11 cellular contexts compared by ENCODE assay signal in the genomic region with DNA sequence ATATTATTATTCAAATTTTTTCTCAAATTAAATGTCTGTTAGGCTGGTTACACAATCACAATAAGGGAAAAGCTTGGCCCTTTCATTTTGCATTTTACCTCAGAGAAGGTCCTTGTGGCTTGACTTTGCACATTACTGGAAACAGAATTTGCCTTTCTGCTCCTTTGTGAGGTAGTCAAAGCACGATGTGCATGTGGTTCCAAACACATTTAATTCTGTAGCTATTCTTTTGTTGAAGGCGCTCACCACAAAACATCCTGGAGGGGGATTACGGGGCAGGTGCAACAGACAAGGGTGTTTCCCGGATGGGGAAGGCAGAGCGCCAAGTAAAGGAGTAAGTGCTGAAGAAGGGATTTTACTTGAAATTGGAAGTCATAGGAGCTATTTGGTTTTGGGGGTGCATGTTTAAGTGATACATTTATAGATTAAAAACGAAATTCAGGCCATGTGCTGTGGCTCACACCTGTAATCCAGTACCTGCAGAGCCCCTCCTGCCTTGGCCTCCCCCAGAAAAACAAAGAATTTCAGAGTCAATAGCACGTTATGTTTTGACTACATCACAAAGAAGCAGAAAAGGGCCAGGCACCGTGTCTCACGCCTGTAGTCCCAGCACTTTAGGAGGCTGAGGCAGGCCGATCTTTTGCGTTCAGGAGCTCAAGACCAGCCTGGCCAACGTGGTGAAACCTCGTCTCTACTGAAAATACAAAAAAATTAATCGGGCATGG. TPM values are rescaled to one million over a fixed set of nuclear protein-coding genes. Genes with fewer than 3 reads are reported as not detected.
DNase-seq lines count a peak whose midpoint lies in the region; ATAC-seq, FAIRE-seq and TF ChIP-seq lines count a peak whose summit lies in the region.
"Had no signal": no experiment of that assay in that cellular context is flagged by ENCODE, and none has a peak within 500 bp of the region (broad histone marks: within the 10 kb centered on the region; RNA-seq: fewer than 3 reads in every experiment).

No MANE protein-coding gene starts in this region.

- ATAC-seq in HG02943 (IDR thresholded peaks at IDR 0.05; ENCODE audit: low read depth, unreplicated experiment) (peak; percentile 58), HepG2 (no peak)
- ATAC-seq in activated CD8-positive, alpha-beta T cell treated with anti-CD3 and anti-CD28 coated beads for 36 hours = peak; percentile 82

- TF ChIP-seq CTCF in activated CD8-positive, alpha-beta T cell treated with anti-CD3 and anti-CD28 coated beads for 36 hours (IDR thresholded peaks at IDR 0.05) = no peak
- TF ChIP-seq CTCF in HepG2 (CRISPR knock-in tag; IDR thresholded peaks at IDR 0.05) = no peak

- no TSS peak for BruUV-seq in HepG2 (replicated peaks; lab: Mats Ljungman, UMichigan)

- H3K9me3 ChIP-seq in HepG2 (ENCODE audit: low read length) = no peaks in the 10 kb centered on the region
- H3K9me3 ChIP-seq: BLaER1, stomach had no signal

- H3K4me2 ChIP-seq in HepG2 (ENCODE audit: low read depth, low read length) = no peak overlapping the region
- H3K4me2 ChIP-seq: BLaER1 had no signal

- H3K4me1 ChIP-seq in HepG2 (ENCODE audit: insufficient read depth, low read length) = peaks cover 17% of the 10 kb centered on the region
- H3K4me1 ChIP-seq: BLaER1, stomach had no signal

- in situ Hi-C loops in HepG2 (cut with HindIII; ENCODE audit: extremely low pct_ligation_motif_present, low pct_unique_long_range_greater_than_20kb) = no loop called here

- H3K27ac Mint-ChIP-seq in activated CD8-positive, alpha-beta T cell treated with anti-CD3 and anti-CD28 coated beads for 36 hours = peak overlapping the region; percentile 56
- H3K27ac Mint-ChIP-seq in stimulated activated naive CD8-positive, alpha-beta T cell treated with anti-CD3 and anti-CD28 coated beads, Interleukin-15, Interleukin-2, amounts not matched to agents 100 ng/mL and 50 ng/mL, for 24 hours = no peak overlapping the region

- H2AFZ ChIP-seq in HepG2 (ENCODE audit: low read length) = no peak overlapping the region

- peak overlapping the region; percentile 13 for H3K4me3 Mint-ChIP-seq in activated CD8-positive, alpha-beta T cell treated with anti-CD3 and anti-CD28 coated beads for 36 hours
- H3K4me3 Mint-ChIP-seq in stimulated activated naive CD8-positive, alpha-beta T cell treated with anti-CD3 and anti-CD28 coated beads, Interleukin-15, Interleukin-2, amounts not matched to agents 100 ng/mL and 50 ng/mL, for 24 hours = peak overlapping the region; percentile 0

- FAIRE-seq in HepG2 (lab: Jason Lieb, UNC) = no peak

- H3K9ac ChIP-seq in HepG2 (ENCODE audit: insufficient read depth, low read depth, low read length) = no peak overlapping the region
- H3K9ac ChIP-seq: BLaER1 had no signal

- CTCF ChIA-PET in activated CD8-positive, alpha-beta T cell treated with anti-CD3 and anti-CD28 coated beads for 36 hours (lab: Charles Lee) = interaction anchor here (1.0 to 2.9 kb wide), 5 partner anchors 12 to 97 kb away, joined by 3 to 14 read pairs (median 4); partner anchors contain the start of gene CNEP1R1
- CTCF ChIA-PET in HepG2 (lab: Yijun Ruan, JAX; ENCODE audit: low intra/inter-chr PET ratio, low total read pairs) = no interaction called here

- no peak overlapping the region for H3K27ac ChIP-seq in HepG2 (ENCODE audit: extremely low read length, insufficient read depth, low read length)
- H3K27ac ChIP-seq: BLaER1, stomach had no signal

- intact Hi-C loops in activated CD8-positive, alpha-beta T cell treated with anti-CD3 and anti-CD28 coated beads for 36 hours (cut with micrococcal nuclease) = no loop called here
- intact Hi-C loops in HepG2 (cut with micrococcal nuclease; ENCODE audit: unreplicated experiment) = no loop called here

- H3K27me3 ChIP-seq in HepG2 (ENCODE audit: control insufficient read depth in 1 of 2, insufficient read depth in 2 of 2, low read length in 2 of 2) = no peaks in the 10 kb centered on the region
- H3K27me3 ChIP-seq: BLaER1, stomach had no signal

- H3K79me2 ChIP-seq in HepG2 (ENCODE audit: insufficient read depth, low read length) = no peaks in the 10 kb centered on the region

- TF ChIP-seq EP300 in HepG2 (IDR thresholded peaks at IDR 0.05; ENCODE audit: low read depth in 2 of 2, low read length in 2 of 2) (no peak), HepG2 (CRISPR knock-in tag; IDR thresholded peaks at IDR 0.05; ENCODE audit: borderline replicate concordance) (no peak)

- no peaks in the 10 kb centered on the region for H4K20me1 ChIP-seq in HepG2 (ENCODE audit: insufficient read depth, low read length)
- H4K20me1 ChIP-seq: BLaER1 had no signal

- no peaks in the 10 kb centered on the region for H3K36me3 ChIP-seq in HepG2 (replicated peaks in 1 of 2; ENCODE audit: control insufficient read depth in 1 of 2, insufficient read depth in 2 of 2, low read length in 2 of 2)
- H3K36me3 ChIP-seq: BLaER1, stomach had no signal

- POLR2A ChIA-PET in activated CD8-positive, alpha-beta T cell treated with anti-CD3 and anti-CD28 coated beads for 36 hours (lab: Charles Lee) = interaction anchor here (0.6 to 1.6 kb wide), 4 partner anchors 30 to 97 kb away, joined by 3 to 5 read pairs (median 4); partner anchors contain the start of gene CNEP1R1
- POLR2A ChIA-PET in HepG2 (lab: Yijun Ruan, JAX) = interaction anchor here (0.9 kb wide), 1 partner anchor 10 kb away, joined by 4 read pairs; no protein-coding TSS in a partner anchor

- DNase-seq in activated T-cell treated with anti-CD3 and anti-CD28 coated beads for 1 hour (ENCODE audit: low read depth) (peak; percentile 2), DMS53 (lab: John Stamatoyannopoulos, UW) (no peak), HepG2 (ENCODE audit: low spot score) (no peak), middle frontal gyrus (ENCODE audit: extremely low spot score, low spot score) (no peak)
- no peak for DNase-seq in activated T-cell treated with anti-CD3 and anti-CD28 coated beads, Interleukin-2, amount 50 U/mL, for 1 hour
- peak; percentile 73 for DNase-seq in activated CD8-positive, alpha-beta T cell treated with anti-CD3 and anti-CD28 coated beads for 36 hours
- DNase-seq: effector CD4-positive, alpha-beta T cell; stomach had no signal

- no peaks in the 10 kb centered on the region for H3K27me3 Mint-ChIP-seq in activated CD8-positive, alpha-beta T cell treated with anti-CD3 and anti-CD28 coated beads for 36 hours
- H3K27me3 Mint-ChIP-seq in stimulated activated naive CD8-positive, alpha-beta T cell treated with anti-CD3 and anti-CD28 coated beads, Interleukin-15, Interleukin-2, amounts not matched to agents 100 ng/mL and 50 ng/mL, for 24 hours = no peaks in the 10 kb centered on the region

- H3K4me1 Mint-ChIP-seq in activated CD8-positive, alpha-beta T cell treated with anti-CD3 and anti-CD28 coated beads for 36 hours (ENCODE audit: low read depth) = peaks cover 13% of the 10 kb centered on the region
- peaks cover 15% of the 10 kb centered on the region for H3K4me1 Mint-ChIP-seq in stimulated activated naive CD8-positive, alpha-beta T cell treated with anti-CD3 and anti-CD28 coated beads, Interleukin-15, Interleukin-2, amounts not matched to agents 100 ng/mL and 50 ng/mL, for 24 hours (ENCODE audit: low read depth)

- H3K4me3 ChIP-seq in HepG2 (replicated peaks in 1 of 3; ENCODE audit: insufficient read depth in 1 of 3, low read depth in 2 of 3, low read length in 3 of 3) = no peak overlapping the region
- H3K4me3 ChIP-seq: BLaER1, stomach had no signal

- no peak for TF ChIP-seq POLR2A in HepG2 (IDR thresholded peaks at IDR 0.05; ENCODE audit: insufficient read depth in 1 of 2, low read depth in 2 of 2, low read length in 2 of 2)

- no peaks in the 10 kb centered on the region for H3K36me3 Mint-ChIP-seq in activated CD8-positive, alpha-beta T cell treated with anti-CD3 and anti-CD28 coated beads for 36 hours (ENCODE audit: low read depth)
- H3K36me3 Mint-ChIP-seq in stimulated activated naive CD8-positive, alpha-beta T cell treated with anti-CD3 and anti-CD28 coated beads, Interleukin-15, Interleukin-2, amounts not matched to agents 100 ng/mL and 50 ng/mL, for 24 hours (ENCODE audit: low read depth) = no peaks in the 10 kb centered on the region

- no peaks in the 10 kb centered on the region for H3K9me3 Mint-ChIP-seq in activated CD8-positive, alpha-beta T cell treated with anti-CD3 and anti-CD28 coated beads for 36 hours
- H3K9me3 Mint-ChIP-seq in stimulated activated naive CD8-positive, alpha-beta T cell treated with anti-CD3 and anti-CD28 coated beads, Interleukin-15, Interleukin-2, amounts not matched to agents 100 ng/mL and 50 ng/mL, for 24 hours = peaks cover 4% of the 10 kb centered on the region

- WGBS in HepG2 (ENCODE audit: low lambda C conversion rate) = 54% methylated on average over 14 of the region's 14 CpGs

- no peak for TF ChIP-seq RAD21 in HepG2 (CRISPR knock-in tag; IDR thresholded peaks at IDR 0.05)

RNA-seq across cellular contexts. Expression of gene TENT4B, which starts 31.2 kb away (rescaled TPM):
- total RNA-seq in activated CD8-positive, alpha-beta T cell treated with anti-CD3 and anti-CD28 coated beads for 36 hours = 10 to 100 TPM; 19.0 to 19.2 TPM
- 32.8 and 36.0 TPM in 2 replicates for total RNA-seq in HepG2 (2016; rRNA removed; fragmentation: Illumina TruSeq; extraction: Trizol)
- 2.9 and 4.3 TPM in 2 replicates for total RNA-seq in HepG2 (2016; cell fraction: cytosol; rRNA removed; fragmentation: Illumina TruSeq; extraction: Trizol; ENCODE audit: low read depth)
- total RNA-seq in HepG2 (2016; cell fraction: insoluble cytoplasmic fraction; rRNA removed; fragmentation: Illumina TruSeq; extraction: Trizol) = 32.0 and 35.5 TPM in 2 replicates
- total RNA-seq in HepG2 (2016; cell fraction: membrane; rRNA removed; fragmentation: Illumina TruSeq; extraction: Trizol) = 13.6 and 15.7 TPM in 2 replicates
- total RNA-seq in HepG2 (2016; cell fraction: nucleus; rRNA removed; fragmentation: Illumina TruSeq; extraction: Trizol) = 27.7 and 32.7 TPM in 2 replicates
- 12.0 and 15.0 TPM in 2 replicates for polyA plus RNA-seq in HepG2 (2011; rRNA removed)
- polyA plus RNA-seq in HepG2 (2011; cell fraction: cytosol; rRNA removed) = 6.2 and 9.6 TPM in 2 replicates
- 7.0 and 7.5 TPM in 2 replicates for polyA plus RNA-seq in HepG2 (2011; cell fraction: nucleus; rRNA removed)
- polyA plus RNA-seq in HepG2 (2012) = 12.9 and 15.1 TPM in 2 replicates
- 0.93 and 0.94 TPM in 2 replicates for polyA plus RNA-seq in HepG2 (2016; cell fraction: cytosol; fragmentation: Illumina TruSeq; extraction: Trizol; ENCODE audit: low read depth)
- polyA plus RNA-seq in HepG2 (2016; cell fraction: insoluble cytoplasmic fraction; fragmentation: Illumina TruSeq; extraction: Trizol; ENCODE audit: low read depth) = 29.7 and 32.3 TPM in 2 replicates
- polyA plus RNA-seq in HepG2 (2016; cell fraction: membrane; fragmentation: Illumina TruSeq; extraction: Trizol; ENCODE audit: low read depth) = 5.3 and 6.4 TPM in 2 replicates
- polyA plus RNA-seq in HepG2 (2016; cell fraction: nucleus; fragmentation: Illumina TruSeq; extraction: Trizol; ENCODE audit: insufficient read depth, low read depth) = 32.1 and 32.7 TPM in 2 replicates
- polyA minus RNA-seq in HepG2 (2011; rRNA and poly(A)+ RNA removed; ENCODE audit: low replicate concordance) = 11.8 and 15.0 TPM in 2 replicates
- 21.1 and 22.3 TPM in 2 replicates for polyA minus RNA-seq in HepG2 (2011; cell fraction: cytosol; rRNA and poly(A)+ RNA removed)
- polyA minus RNA-seq in HepG2 (2011; cell fraction: nucleus; rRNA and poly(A)+ RNA removed) = 33.9 and 35.8 TPM in 2 replicates

RNA-seq across cellular contexts. Expression of gene HEATR3, which starts 56.1 kb away (rescaled TPM):
- total RNA-seq in activated CD8-positive, alpha-beta T cell treated with anti-CD3 and anti-CD28 coated beads for 36 hours = 10 to 100 TPM; 23.6 to 29.6 TPM
- total RNA-seq in HepG2 (2016; rRNA removed; fragmentation: Illumina TruSeq; extraction: Trizol) = 52.4 and 60.2 TPM in 2 replicates
- 12.4 and 12.6 TPM in 2 replicates for total RNA-seq in HepG2 (2016; cell fraction: cytosol; rRNA removed; fragmentation: Illumina TruSeq; extraction: Trizol; ENCODE audit: low read depth)
- 53.9 and 59.2 TPM in 2 replicates for total RNA-seq in HepG2 (2016; cell fraction: insoluble cytoplasmic fraction; rRNA removed; fragmentation: Illumina TruSeq; extraction: Trizol)
- total RNA-seq in HepG2 (2016; cell fraction: membrane; rRNA removed; fragmentation: Illumina TruSeq; extraction: Trizol) = 26.4 and 27.6 TPM in 2 replicates
- 47.4 and 53.4 TPM in 2 replicates for total RNA-seq in HepG2 (2016; cell fraction: nucleus; rRNA removed; fragmentation: Illumina TruSeq; extraction: Trizol)
- polyA plus RNA-seq in HepG2 (2011; rRNA removed) = 22.4 and 26.8 TPM in 2 replicates
- 15.4 and 17.6 TPM in 2 replicates for polyA plus RNA-seq in HepG2 (2011; cell fraction: cytosol; rRNA removed)
- polyA plus RNA-seq in HepG2 (2011; cell fraction: nucleus; rRNA removed) = 77.8 and 81.6 TPM in 2 replicates
- polyA plus RNA-seq in HepG2 (2012) = 17.6 and 19.5 TPM in 2 replicates
- 4.8 and 5.2 TPM in 2 replicates for polyA plus RNA-seq in HepG2 (2016; cell fraction: cytosol; fragmentation: Illumina TruSeq; extraction: Trizol; ENCODE audit: low read depth)
- 34.2 and 38.9 TPM in 2 replicates for polyA plus RNA-seq in HepG2 (2016; cell fraction: insoluble cytoplasmic fraction; fragmentation: Illumina TruSeq; extraction: Trizol; ENCODE audit: low read depth)
- polyA plus RNA-seq in HepG2 (2016; cell fraction: membrane; fragmentation: Illumina TruSeq; extraction: Trizol; ENCODE audit: low read depth) = 11.1 and 12.7 TPM in 2 replicates
- polyA plus RNA-seq in HepG2 (2016; cell fraction: nucleus; fragmentation: Illumina TruSeq; extraction: Trizol; ENCODE audit: insufficient read depth, low read depth) = 85.8 and 86.3 TPM in 2 replicates
- 29.3 and 29.9 TPM in 2 replicates for polyA minus RNA-seq in HepG2 (2011; rRNA and poly(A)+ RNA removed; ENCODE audit: low replicate concordance)
- 12.7 and 13.7 TPM in 2 replicates for polyA minus RNA-seq in HepG2 (2011; cell fraction: cytosol; rRNA and poly(A)+ RNA removed)
- 28.8 and 30.3 TPM in 2 replicates for polyA minus RNA-seq in HepG2 (2011; cell fraction: nucleus; rRNA and poly(A)+ RNA removed)

Comparison
In these comparisons a context has a peak if more than half of its experiments do, and no peak if none do; other contexts are left out.
1. DNase-seq: peak in activated T-cell treated with anti-CD3 and anti-CD28 coated beads for 1 hour (single experiment) and activated CD8-positive, alpha-beta T cell treated with anti-CD3 and anti-CD28 coated beads for 36 hours (single experiment); none in activated T-cell treated with anti-CD3 and anti-CD28 coated beads, Interleukin-2, amount 50 U/mL, for 1 hour (single experiment), DMS53 (single experiment), HepG2 (single experiment) and middle frontal gyrus (single experiment).